9 cellular contexts compared by ENCODE assay signal in the genomic region with DNA sequence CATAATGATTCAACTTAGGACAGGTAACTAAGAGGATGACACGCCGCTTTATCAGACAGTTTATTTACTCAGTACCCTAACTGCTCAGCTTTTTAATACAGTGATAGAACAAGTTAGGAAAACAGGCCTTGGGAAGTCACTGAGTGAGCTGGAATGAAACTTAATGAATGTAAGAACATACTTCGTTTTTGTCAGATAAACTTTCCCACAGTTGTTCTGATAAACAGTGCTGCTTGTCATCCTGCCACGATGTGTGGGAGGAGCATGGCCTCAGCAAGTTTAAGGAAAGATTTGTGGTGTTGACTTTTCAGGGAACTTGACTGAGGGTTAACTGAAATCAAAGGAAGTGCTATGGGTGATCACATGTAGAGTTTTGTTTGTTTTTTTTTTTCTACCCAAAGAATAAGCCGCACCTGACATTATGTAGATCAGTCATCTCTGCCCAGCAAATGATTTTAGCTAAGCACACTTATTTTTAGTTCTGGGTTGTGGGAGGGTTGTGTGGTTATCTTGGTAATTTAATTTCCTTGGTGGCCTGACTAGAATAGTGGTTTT. TPM values are rescaled to one million over a fixed set of nuclear protein-coding genes. Genes with fewer than 3 reads are reported as not detected.
DNase-seq lines count a peak whose midpoint lies in the region; ATAC-seq and TF ChIP-seq lines count a peak whose summit lies in the region.
"Had no signal": no experiment of that assay in that cellular context is flagged by ENCODE, and none has a peak within 500 bp of the region (broad histone marks: within the 10 kb centered on the region; RNA-seq: fewer than 3 reads in every experiment).

No MANE protein-coding gene starts in this region.

- H3K4me3 Mint-ChIP-seq in CD4-positive, alpha-beta T cell = no peak overlapping the region
- H3K4me3 Mint-ChIP-seq: activated naive CD8-positive, alpha-beta T cell had no signal

- peaks cover 17% of the 10 kb centered on the region for H3K4me1 Mint-ChIP-seq in CD4-positive, alpha-beta T cell (ENCODE audit: low read depth)

- CTCF ChIA-PET in CD4-positive, alpha-beta T cell (lab: Charles Lee) = interaction anchor here (0.9 to 1.9 kb wide), 3 partner anchors 56 to 116 kb away, joined by 3 to 15 read pairs (median 4); no protein-coding TSS in a partner anchor

- H3K27ac ChIP-seq in CD4-positive, alpha-beta T cell (ENCODE audit: low read depth, low read length) = no peak overlapping the region
- peak overlapping the region; percentile 57 for H3K27ac ChIP-seq in mesodermal cell (ENCODE audit: low read depth, low read length, severe bottlenecking)

- no peaks in the 10 kb centered on the region for H3K27me3 ChIP-seq in CD4-positive, alpha-beta T cell (ENCODE audit: control insufficient read depth, insufficient read depth, low read length)

- TF ChIP-seq CTCF in CD4-positive, alpha-beta T cell (IDR thresholded peaks at IDR 0.05) = no peak
- no peak for TF ChIP-seq CTCF in NB4 (IDR thresholded peaks at IDR 0.05; ENCODE audit: low read depth, low read length)
- TF ChIP-seq CTCF in cardiac fibroblast (IDR thresholded peaks at IDR 0.05; ENCODE audit: low read depth, low read length) = no peak

- H3K9me3 ChIP-seq in CD4-positive, alpha-beta T cell (ENCODE audit: control insufficient read depth, low read length) = no peaks in the 10 kb centered on the region
- no peaks in the 10 kb centered on the region for H3K9me3 ChIP-seq in mesodermal cell (ENCODE audit: control insufficient read depth, low read length)

- ATAC-seq in CD4-positive, alpha-beta T cell (ENCODE audit: poor library complexity) = peak; percentile 37
- ATAC-seq in HG02588 (IDR thresholded peaks at IDR 0.05; ENCODE audit: unreplicated experiment) (no peak), HG03442 (IDR thresholded peaks at IDR 0.05; ENCODE audit: unreplicated experiment) (no peak)

- H3K4me3 ChIP-seq in NB4 (ENCODE audit: low read depth, low read length) (no peak overlapping the region), cardiac fibroblast (replicated peaks in 1 of 2; ENCODE audit: low read depth in 2 of 2, low read length in 2 of 2) (no peak overlapping the region), mesodermal cell (ENCODE audit: extremely low read depth, insufficient read depth, low read length, poor library complexity, severe bottlenecking) (no peak overlapping the region)

- H3K36me3 ChIP-seq in mesodermal cell (ENCODE audit: control insufficient read depth, insufficient read depth, low read length) = no peaks in the 10 kb centered on the region

- no peaks in the 10 kb centered on the region for H3K9me3 Mint-ChIP-seq in CD4-positive, alpha-beta T cell

- no peak for DNase-seq in CD4-positive, alpha-beta T cell
- DNase-seq in NB4 (ENCODE audit: low read depth) (peak; percentile 20), cardiac fibroblast (ENCODE audit: low read depth in 2 of 2) (peak; percentile 38 to 85), putamen (ENCODE audit: low spot score) (no peak), cerebellar cortex (ENCODE audit: low spot score) (no peak)

- peaks cover 7% of the 10 kb centered on the region for H3K4me1 ChIP-seq in mesodermal cell (ENCODE audit: control insufficient read depth, insufficient read depth, low read length, poor library complexity, severe bottlenecking)

- no peaks in the 10 kb centered on the region for H3K36me3 Mint-ChIP-seq in CD4-positive, alpha-beta T cell (ENCODE audit: low read depth)
- H3K36me3 Mint-ChIP-seq: activated naive CD8-positive, alpha-beta T cell had no signal

- POLR2A ChIA-PET in CD4-positive, alpha-beta T cell (lab: Charles Lee) = no interaction called here

- H3K27ac Mint-ChIP-seq in CD4-positive, alpha-beta T cell = peak overlapping the region; percentile 57
- H3K27ac Mint-ChIP-seq: activated naive CD8-positive, alpha-beta T cell had no signal

- H3K27me3 Mint-ChIP-seq in CD4-positive, alpha-beta T cell = no peaks in the 10 kb centered on the region
- H3K27me3 Mint-ChIP-seq: activated naive CD8-positive, alpha-beta T cell had no signal

- TF ChIP-seq POLR2A in NB4 (IDR thresholded peaks at IDR 0.05; ENCODE audit: extremely low read depth, insufficient read length) = no peak

- intact Hi-C loops in CD4-positive, alpha-beta T cell (cut with DNase I, micrococcal nuclease) = loop anchor here (1.0 to 10.0 kb wide), 5 partner anchors 56 to 562 kb away; no protein-coding TSS in a partner anchor

- 53 to 73% methylated on average over 1 to 2 of the region's 5 CpGs for WGBS in mesodermal cell (ENCODE audit: insufficient coverage in 2 of 2), 2 experiments

RNA-seq across cellular contexts. Expression of a gene that starts 5.6 kb away (rescaled TPM):
- under 1 TPM in 1 of 2 experiments, not detected in 1; 0.22 TPM for total RNA-seq in CD4-positive, alpha-beta T cell
- 0.41 TPM for polyA plus RNA-seq in mesodermal cell (2013, experiment 1 of 2)
- not detected for polyA plus RNA-seq in mesodermal cell (2013, experiment 2 of 2)

RNA-seq across cellular contexts. Expression of a gene that starts 32.6 kb away (rescaled TPM):
- not detected for total RNA-seq in CD4-positive, alpha-beta T cell
- 2.1 TPM for polyA plus RNA-seq in mesodermal cell (2013, experiment 1 of 2)
- polyA plus RNA-seq in mesodermal cell (2013, experiment 2 of 2) = 2.1 TPM

RNA-seq across cellular contexts. Expression of a gene that starts 45.4 kb away (rescaled TPM):
- under 1 TPM in 1 of 2 experiments, not detected in 1; 0.08 TPM for total RNA-seq in CD4-positive, alpha-beta T cell
- not detected for polyA plus RNA-seq in mesodermal cell (2013, experiment 1 of 2)
- polyA plus RNA-seq in mesodermal cell (2013, experiment 2 of 2) = not detected

Comparison
In these comparisons a context has a peak if more than half of its experiments do, and no peak if none do; other contexts are left out.
1. DNase-seq: peak in NB4 (single experiment) and cardiac fibroblast (2 of 2); none in CD4-positive, alpha-beta T cell (0 of 10), putamen (single experiment) and cerebellar cortex (single experiment).